ENCODE assay signal across 22 cellular contexts in genomic region chr10:14466256-14466655, GRCh38.
DNase-seq lines count a peak whose midpoint lies in the region; ATAC-seq, FAIRE-seq and TF ChIP-seq lines count a peak whose summit lies in the region.
"Had no signal": no experiment of that assay in that cellular context is flagged by ENCODE, and none has a peak within 500 bp of the region (broad histone marks: within the 10 kb centered on the region; RNA-seq: fewer than 3 reads in every experiment).

No MANE protein-coding gene starts in this region.

- 88% methylated on average over 3 of the region's 3 CpGs; no CpG with 5 or more reads in 1 of the 2 experiments for WGBS in H1 (ENCODE audit: extremely low coverage in 1 of 2, insufficient coverage in 1 of 2, insufficient read length in 1 of 2, insufficient replicate concordance in 2 of 2, low coverage in 1 of 2, low lambda C conversion rate in 2 of 2, missing lambda C conversion rate in 1 of 2), 2 experiments
- WGBS in psoas muscle, 3 donors: 10 to 13% (median 10%) methylated on average over 3 of the region's 3 CpGs

- CTCF ChIA-PET in H1 (lab: Charles Lee; ENCODE audit: partially characterized antibody): interaction anchor here (0.6 to 1.9 kb wide), 4 partner anchors 12 to 368 kb away, joined by 3 to 5 read pairs (median 4); no protein-coding TSS in a partner anchor

- H3K4me3 ChIP-seq in H1 (ENCODE audit: extremely low read depth in 1 of 4, insufficient read depth in 2 of 4, low read depth in 3 of 4, low read length in 4 of 4) (no peak overlapping the region), psoas muscle (no peak overlapping the region), coronary artery (no peak overlapping the region)
- H3K4me3 ChIP-seq: esophagus muscularis mucosa, pancreas, SK-N-MC, testis had no signal

- no peak overlapping the region for H2BK5ac ChIP-seq in H1 (ENCODE audit: low read depth, low read length)

- ATAC-seq in psoas muscle (peak in 3 of 4 donors; percentile 21 to 49 (median 42)), GM19452 (IDR thresholded peaks at IDR 0.05; ENCODE audit: unreplicated experiment) (no peak), HG02884 (IDR thresholded peaks at IDR 0.05; ENCODE audit: unreplicated experiment) (no peak)
- ATAC-seq: pancreas had no signal

- H3K18ac ChIP-seq in H1 (ENCODE audit: extremely low read depth, low read length): no peak overlapping the region

- H3K27ac ChIP-seq in H1 (ENCODE audit: low read depth, low read length) (no peak overlapping the region), psoas muscle (no peak overlapping the region), coronary artery (no peak overlapping the region)
- H3K27ac ChIP-seq: KMS-11, pancreas, SK-N-MC, testis had no signal

- no peak overlapping the region for H2BK120ac ChIP-seq in H1 (replicated peaks; ENCODE audit: low read depth, low read length)

- no peak overlapping the region for H3K9ac ChIP-seq in H1 (replicated peaks in 1 of 4; ENCODE audit: extremely low read depth in 1 of 4, low read depth in 3 of 4, low read length in 3 of 4)
- H3K9ac ChIP-seq: KMS-11 had no signal

- no peak overlapping the region for H4K5ac ChIP-seq in H1 (ENCODE audit: insufficient read length, low read depth, low read length)

- H2AFZ ChIP-seq in H1 (ENCODE audit: low read length): no peak overlapping the region

- H4K20me1 ChIP-seq in H1 (replicated peaks in 1 of 2; ENCODE audit: control insufficient read depth in 1 of 2, insufficient read depth in 2 of 2, low read length in 2 of 2): no peaks in the 10 kb centered on the region

- no peaks in the 10 kb centered on the region for H3K79me2 ChIP-seq in H1 (ENCODE audit: control insufficient read depth in 1 of 2, insufficient read depth in 2 of 2, low read length in 2 of 2)

- H3K9me3 ChIP-seq in H1 (ENCODE audit: insufficient read depth in 2 of 2, low read depth in 1 of 2, low read length in 1 of 2) (0 out of 4 replicates have a peak, but pooled peaks cover 0 to 2% of the 10 kb centered on the region in 2 experiments), psoas muscle (no peaks in the 10 kb centered on the region)
- H3K9me3 ChIP-seq: pancreas, testis had no signal

- H2AK5ac ChIP-seq in H1 (ENCODE audit: low read depth, low read length): no peak overlapping the region

- no peak overlapping the region for H2BK15ac ChIP-seq in H1 (ENCODE audit: low read length)

- intact Hi-C loops in psoas muscle (cut with DNase I): no loop called here

- POLR2A ChIA-PET in H1 (lab: Charles Lee; ENCODE audit: partially characterized antibody): interaction anchor here (0.6 kb wide), 1 partner anchor 46 kb away, joined by 3 read pairs; no protein-coding TSS in a partner anchor

- FAIRE-seq in H1 (lab: Jason Lieb, UNC): no peak

- H2BK20ac ChIP-seq in H1 (ENCODE audit: low read length): no peak overlapping the region

- TF ChIP-seq CTCF in H1 (IDR thresholded peaks at IDR 0.05; ENCODE audit: control extremely low read depth in 1 of 3, insufficient read depth in 1 of 3, low read depth in 1 of 3, low read length in 3 of 3) (no peak), psoas muscle (IDR thresholded peaks at IDR 0.05) (no peak), coronary artery (IDR thresholded peaks at IDR 0.05) (no peak)

- no peaks in the 10 kb centered on the region for H3K36me3 ChIP-seq in H1 (ENCODE audit: control insufficient read depth in 2 of 4, insufficient read depth in 4 of 4, low read length in 3 of 4)
- H3K36me3 ChIP-seq in psoas muscle (ENCODE audit: insufficient read depth in 1 of 2, low read depth in 1 of 2): no peaks in the 10 kb centered on the region
- H3K36me3 ChIP-seq: esophagus muscularis mucosa, pancreas had no signal

- H3K23ac ChIP-seq in H1 (ENCODE audit: insufficient read length): peak overlapping the region; percentile 36

- no peak overlapping the region for H4K8ac ChIP-seq in H1 (ENCODE audit: extremely low read depth, insufficient read depth, low read length)

- no peak for TF ChIP-seq RAD21 in H1 (IDR thresholded peaks at IDR 0.05 in 1 of 2, conservative IDR thresholded peaks at IDR 0.05 in 1 of 2; ENCODE audit: low read depth in 2 of 2, low read length in 2 of 2)

- H3K4ac ChIP-seq in H1 (replicated peaks; ENCODE audit: insufficient read length, low read depth, low read length): no peak overlapping the region

- H3K56ac ChIP-seq in H1 (replicated peaks; ENCODE audit: insufficient read length, low read depth, low read length): no peak overlapping the region

- no peaks in the 10 kb centered on the region for H3K79me1 ChIP-seq in H1 (ENCODE audit: low read depth, low read length)

- H3K14ac ChIP-seq in H1 (ENCODE audit: insufficient read length): no peak overlapping the region

- TF ChIP-seq POLR2A in H1 (IDR thresholded peaks at IDR 0.05; ENCODE audit: control extremely low read depth in 1 of 2, low read depth in 2 of 2, low read length in 2 of 2): no peak

- no peaks in the 10 kb centered on the region; a peak in 1 of 7 replicates for H3K4me1 ChIP-seq in H1 (replicated peaks in 1 of 4; ENCODE audit: control insufficient read depth in 3 of 4, insufficient read depth in 4 of 4, low read length in 3 of 4)
- H3K4me1 ChIP-seq in psoas muscle: no peaks in the 10 kb centered on the region
- H3K4me1 ChIP-seq: testis had no signal

- no peak overlapping the region for H2BK12ac ChIP-seq in H1 (ENCODE audit: low read depth, low read length)

- peak; percentile 61 for DNase-seq in EL
- DNase-seq in NCI-H446 (lab: John Stamatoyannopoulos, UW): peak; percentile 81 to 96
- DNase-seq in H1 (ENCODE audit: low read depth in 1 of 2, low spot score in 2 of 2): peak in 1 of 2 experiments; percentile 3
- DNase-seq in psoas muscle: no peak
- DNase-seq in coronary artery (ENCODE audit: low spot score): no peak
- DNase-seq: activated CD4-positive, alpha-beta T cell treated with anti-CD3 and anti-CD28 coated beads for 4 hours; activated CD8-positive, alpha-beta memory T cell treated with anti-CD3 and anti-CD28 coated beads, Interleukin-2, amount 50 U/mL, for 4 hours; activated naive CD4-positive, alpha-beta T cell treated with Interleukin-2 at 50 U/mL for 16 hours; C1 segment of cervical spinal cord; dermis blood vessel endothelial cell; DND-41; hippocampal formation; left cardiac atrium; NCI-H1436 treated with DMSO at 0.1 percent for 48 hours; pancreas; stimulated activated CD4-positive, alpha-beta T cell treated with anti-CD3 and anti-CD28 coated beads, Interleukin-4, amount 100 ng/mL, for 1 hour; testis had no signal

- no peaks in the 10 kb centered on the region for H3K23me2 ChIP-seq in H1 (ENCODE audit: low read depth, low read length)

- H4K91ac ChIP-seq in H1 (replicated peaks; ENCODE audit: insufficient read length, low read length): no peak overlapping the region

- no peak overlapping the region for H3K4me2 ChIP-seq in H1 (ENCODE audit: insufficient read depth in 1 of 2, low read depth in 2 of 2, low read length in 2 of 2)
- H3K4me2 ChIP-seq: KMS-11 had no signal

- H3K27me3 ChIP-seq in H1 (replicated peaks in 1 of 4; ENCODE audit: control insufficient read depth in 3 of 4, extremely low read depth in 1 of 4, insufficient read depth in 3 of 4, low read length in 3 of 4): no peaks in the 10 kb centered on the region
- peaks cover 0 to 5% (median 2%) of the 10 kb centered on the region in 3 donors for H3K27me3 ChIP-seq in psoas muscle (ENCODE audit: insufficient read depth in 3 of 3, low read length in 2 of 3)
- H3K27me3 ChIP-seq: esophagus muscularis mucosa, pancreas, testis had no signal

- no peak for TF ChIP-seq EP300 in H1 (IDR thresholded peaks at IDR 0.05; ENCODE audit: borderline replicate concordance in 1 of 2, low read depth in 2 of 2, low read length in 2 of 2)

TF ChIP-seq in H1, 55 proteins besides CTCF, POLR2A, EP300 and RAD21 (continues in another document):
- no peak for TF ChIP-seq BCL11A (IDR thresholded peaks at IDR 0.05; ENCODE audit: low read depth in 2 of 2, low read length in 2 of 2)
- no peak for TF ChIP-seq HDAC6 (IDR thresholded peaks at IDR 0.05; ENCODE audit: low read depth, low read length)

Comparison
In these comparisons a context has a peak if more than half of its experiments do, and no peak if none do; other contexts are left out.
1. DNase-seq: peak in EL (single experiment) and NCI-H446 (2 of 2); none in psoas muscle (0 of 2) and coronary artery (single experiment).
2. ATAC-seq: peak in psoas muscle (3 of 4); none in GM19452 (single experiment) and HG02884 (single experiment).